In the genomic region with DNA sequence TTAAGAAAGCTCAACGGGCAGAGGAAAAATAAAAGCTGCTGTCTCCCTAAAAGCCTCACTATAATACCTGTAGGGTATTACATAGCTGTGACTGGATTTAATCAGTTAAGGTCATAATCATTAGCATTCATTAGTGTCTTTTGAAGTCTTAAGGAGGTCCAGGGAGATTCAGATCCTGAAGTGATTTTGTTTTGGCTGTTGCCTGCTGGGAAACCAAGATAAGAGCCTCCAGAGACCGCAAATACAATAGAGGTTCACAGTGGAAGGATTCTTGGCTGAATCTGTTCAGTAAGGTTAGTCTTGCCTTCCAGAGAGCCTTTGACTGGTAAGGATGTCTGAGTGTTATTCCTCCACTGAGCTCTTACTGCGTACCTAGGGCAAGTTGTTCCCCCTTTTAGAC, we compare ENCODE assay signal across 18 cellular contexts. TPM values are rescaled to one million over a fixed set of nuclear protein-coding genes. Genes with fewer than 3 reads are reported as not detected.
A peak's percentile ranks its signal among the peaks of the same experiment; 100 is the strongest.
DNase-seq lines count a peak whose midpoint lies in the region; ATAC-seq, FAIRE-seq and TF ChIP-seq lines count a peak whose summit lies in the region.
"Had no signal": no experiment of that assay in that cellular context is flagged by ENCODE, and none has a peak within 500 bp of the region (broad histone marks: within the 10 kb centered on the region; RNA-seq: fewer than 3 reads in every experiment).

No MANE protein-coding gene starts in this region.

- peaks cover 30% of the 10 kb centered on the region for H3K4me1 ChIP-seq in HepG2 (ENCODE audit: insufficient read depth, low read length)
- H3K4me1 ChIP-seq in right lobe of liver = no peaks in the 10 kb centered on the region
- peaks cover 6% of the 10 kb centered on the region for H3K4me1 ChIP-seq in GM12878 (ENCODE audit: control insufficient read depth, insufficient read depth, low read length)
- H3K4me1 ChIP-seq in mesendoderm (ENCODE audit: control insufficient read depth, low read depth, low read length) = peaks cover 10% of the 10 kb centered on the region
- no peaks in the 10 kb centered on the region for H3K4me1 ChIP-seq in testis

- BruUV-seq in HepG2 (replicated peaks; lab: Mats Ljungman, UMichigan) (no TSS peak), GM12878 (replicated peaks; lab: Mats Ljungman, UMichigan) (no TSS peak)

- no peaks in the 10 kb centered on the region for H3K4me1 Mint-ChIP-seq in immature natural killer cell

- ATAC-seq in HepG2 = no peak
- no peak for ATAC-seq in right lobe of liver
- no peak for ATAC-seq in GM12878
- no peak for ATAC-seq in GM21737 (IDR thresholded peaks at IDR 0.05; ENCODE audit: unreplicated experiment)
- ATAC-seq: CD8-positive, alpha-beta T cell had no signal

- H3K27me3 ChIP-seq in HepG2 (ENCODE audit: control insufficient read depth in 1 of 2, insufficient read depth in 2 of 2, low read length in 2 of 2) = no peaks in the 10 kb centered on the region
- H3K27me3 ChIP-seq in right lobe of liver = no peaks in the 10 kb centered on the region
- H3K27me3 ChIP-seq in GM12878 (replicated peaks in 1 of 2; ENCODE audit: control insufficient read depth in 2 of 2, insufficient read depth in 2 of 2, low read length in 1 of 2) = no peaks in the 10 kb centered on the region; a peak in 1 of 4 replicates
- no peaks in the 10 kb centered on the region for H3K27me3 ChIP-seq in mesendoderm (ENCODE audit: insufficient read depth, low read length, poor library complexity)
- no peaks in the 10 kb centered on the region for H3K27me3 ChIP-seq in testis

- no peak overlapping the region for H3K4ac ChIP-seq in mesendoderm (ENCODE audit: low read depth, low read length)

- H3K4me3 ChIP-seq in HepG2 (replicated peaks in 1 of 3; ENCODE audit: insufficient read depth in 1 of 3, low read depth in 2 of 3, low read length in 3 of 3) = no peak overlapping the region
- no peak overlapping the region for H3K4me3 ChIP-seq in right lobe of liver
- H3K4me3 ChIP-seq in GM12878 = no peak overlapping the region
- H3K4me3 ChIP-seq in mesendoderm (ENCODE audit: low read length) = no peak overlapping the region
- H3K4me3 ChIP-seq in testis = no peak overlapping the region

- CTCF ChIA-PET in HepG2 (lab: Yijun Ruan, JAX; ENCODE audit: low intra/inter-chr PET ratio, low total read pairs) = no interaction called here
- CTCF ChIA-PET in GM12878 (lab: Yijun Ruan, JAX) = interaction anchor here (0.6 to 1.5 kb wide), 3 partner anchors 18 to 664 kb away, joined by 3 read pairs; no protein-coding TSS in a partner anchor

- TF ChIP-seq RAD21 in HepG2 (CRISPR knock-in tag; IDR thresholded peaks at IDR 0.05) = no peak
- TF ChIP-seq RAD21 in GM12878 (IDR thresholded peaks at IDR 0.05; ENCODE audit: insufficient read depth, low read depth, low read length) = no peak

- no peak for TF ChIP-seq POLR2A in HepG2 (IDR thresholded peaks at IDR 0.05; ENCODE audit: insufficient read depth in 1 of 2, low read depth in 2 of 2, low read length in 2 of 2)
- TF ChIP-seq POLR2A in right lobe of liver (IDR thresholded peaks at IDR 0.05) = no peak
- TF ChIP-seq POLR2A in GM12878 (IDR thresholded peaks at IDR 0.05; ENCODE audit: low read depth, low read length) = no peak
- no peak for TF ChIP-seq POLR2A in testis (IDR thresholded peaks at IDR 0.05)

- no peak overlapping the region for H4K5ac ChIP-seq in mesendoderm (ENCODE audit: low read length)

- no peak for DNase-seq in HepG2 (ENCODE audit: low spot score)
- no peak for DNase-seq in right lobe of liver
- no peak for DNase-seq in GM12878 (ENCODE audit: low read depth, low spot score)
- peak; percentile 91 for DNase-seq in mesendoderm
- no peak for DNase-seq in immature natural killer cell
- no peak for DNase-seq in GM13976 (ENCODE audit: low spot score)
- DNase-seq in testis = no peak
- DNase-seq: 8988T; CD8-positive, alpha-beta T cell; KBM-7; MV-4-11; NCI-H2029; NCI-H510A treated with DMSO at 0.1 percent for 48 hours; Right ventricle myocardium superior had no signal

- no peak overlapping the region for H3K18ac ChIP-seq in mesendoderm (ENCODE audit: low read length)

- H3K79me2 ChIP-seq in HepG2 (ENCODE audit: insufficient read depth, low read length) (no peaks in the 10 kb centered on the region), GM12878 (ENCODE audit: control insufficient read depth, insufficient read depth, low read length) (no peaks in the 10 kb centered on the region), mesendoderm (ENCODE audit: control insufficient read depth, insufficient read depth, low read length) (no peaks in the 10 kb centered on the region)

- no peak overlapping the region for H2AK5ac ChIP-seq in mesendoderm (ENCODE audit: low read length)

- no peak overlapping the region for H2BK15ac ChIP-seq in mesendoderm (replicated peaks; ENCODE audit: low read depth)

- H3K9ac ChIP-seq in HepG2 (ENCODE audit: insufficient read depth, low read depth, low read length) = no peak overlapping the region
- no peak overlapping the region for H3K9ac ChIP-seq in GM12878 (ENCODE audit: control insufficient read depth, insufficient read depth, low read length)
- no peak overlapping the region for H3K9ac ChIP-seq in mesendoderm (ENCODE audit: low read length)

- peaks cover 2 to 8% (median 3%) of the 10 kb centered on the region in 3 donors for H3K27me3 Mint-ChIP-seq in immature natural killer cell (ENCODE audit: low read depth in 3 of 3)

- no peak overlapping the region for H3K27ac Mint-ChIP-seq in immature natural killer cell
- H3K27ac Mint-ChIP-seq: CD8-positive, alpha-beta T cell had no signal

- WGBS in HepG2 (ENCODE audit: low lambda C conversion rate) = 96% methylated on average over 3 of the region's 3 CpGs
- WGBS in right lobe of liver (ENCODE audit: insufficient coverage, low coverage, low lambda C conversion rate, missing lambda C conversion rate) = 46% methylated on average over 3 of the region's 3 CpGs
- 19% methylated on average over 3 of the region's 3 CpGs for WGBS in GM12878 (ENCODE audit: insufficient coverage, insufficient replicate concordance, low lambda C conversion rate, missing lambda C conversion rate)
- WGBS in mesendoderm (ENCODE audit: extremely low coverage, insufficient coverage, low lambda C conversion rate) = no CpG with 5 or more reads among the region's 3 CpGs
- WGBS in testis, 2 donors = 61 to 68% methylated on average over 3 of the region's 3 CpGs

- no peak overlapping the region for H3K27ac ChIP-seq in HepG2 (ENCODE audit: extremely low read length, insufficient read depth, low read length)
- H3K27ac ChIP-seq in right lobe of liver = no peak overlapping the region
- no peak overlapping the region for H3K27ac ChIP-seq in GM12878 (ENCODE audit: control insufficient read depth, insufficient read depth)
- H3K27ac ChIP-seq in mesendoderm (ENCODE audit: low read depth, low read length) = no peak overlapping the region
- no peak overlapping the region for H3K27ac ChIP-seq in testis

- POLR2A ChIA-PET in HepG2 (lab: Yijun Ruan, JAX) (no interaction called here), GM12878 (lab: Charles Lee) (no interaction called here)

- no peak overlapping the region for H2BK5ac ChIP-seq in mesendoderm (ENCODE audit: low read length)

- H3K4me2 ChIP-seq in HepG2 (ENCODE audit: low read depth, low read length) = peak overlapping the region; percentile 11; the same call in 1 of the 2 replicates
- peak overlapping the region; percentile 56 for H3K4me2 ChIP-seq in GM12878 (ENCODE audit: control insufficient read depth, insufficient read depth)
- H3K4me2 ChIP-seq in mesendoderm (ENCODE audit: low read length) = no peak overlapping the region

- H3K23ac ChIP-seq in mesendoderm (ENCODE audit: low read length) = no peak overlapping the region

- H2AFZ ChIP-seq in HepG2 (ENCODE audit: low read length) (no peak overlapping the region), GM12878 (ENCODE audit: control insufficient read depth, low read depth, low read length) (peak overlapping the region; percentile 46)

- no peaks in the 10 kb centered on the region for H3K36me3 ChIP-seq in HepG2 (replicated peaks in 1 of 2; ENCODE audit: control insufficient read depth in 1 of 2, insufficient read depth in 2 of 2, low read length in 2 of 2)
- H3K36me3 ChIP-seq in right lobe of liver = no peaks in the 10 kb centered on the region
- H3K36me3 ChIP-seq in GM12878 (ENCODE audit: control insufficient read depth in 2 of 2, insufficient read depth in 2 of 2, low read length in 1 of 2) = no peaks in the 10 kb centered on the region
- no peaks in the 10 kb centered on the region for H3K36me3 ChIP-seq in mesendoderm (ENCODE audit: control insufficient read depth, insufficient read depth, low read length)
- H3K36me3 ChIP-seq in testis (ENCODE audit: low read depth, missing control alignments) = no peaks in the 10 kb centered on the region

- no peak overlapping the region for H4K8ac ChIP-seq in mesendoderm (ENCODE audit: low read depth, low read length)

- H3K36me3 Mint-ChIP-seq in immature natural killer cell = no peaks in the 10 kb centered on the region
- H3K36me3 Mint-ChIP-seq: CD8-positive, alpha-beta T cell had no signal

- RAD21 ChIA-PET in GM12878 (lab: Charles Lee; ENCODE audit: unreplicated experiment) = no interaction called here

- intact Hi-C loops in HepG2 (cut with micrococcal nuclease; ENCODE audit: unreplicated experiment) (no loop called here), right lobe of liver (cut with DNase I) (no loop called here), GM12878 (cut with micrococcal nuclease; ENCODE audit: unreplicated experiment) (no loop called here), testis (cut with DNase I; ENCODE audit: low total_unique reads) (no loop called here)

- H3K9me3 ChIP-seq in HepG2 (ENCODE audit: low read length) (no peaks in the 10 kb centered on the region), right lobe of liver (no peaks in the 10 kb centered on the region), GM12878 (replicated peaks; ENCODE audit: control insufficient read depth, insufficient read depth, low read length) (no peaks in the 10 kb centered on the region), testis (no peaks in the 10 kb centered on the region)

- no peak for TF ChIP-seq CTCF in HepG2 (CRISPR knock-in tag; IDR thresholded peaks at IDR 0.05)
- no peak for TF ChIP-seq CTCF in right lobe of liver (IDR thresholded peaks at IDR 0.05)
- no peak for TF ChIP-seq CTCF in GM12878 (IDR thresholded peaks at IDR 0.05 in 2 of 3, conservative IDR thresholded peaks at IDR 0.05 in 1 of 3; ENCODE audit: control insufficient read depth in 2 of 3, extremely low read depth in 1 of 3, insufficient read depth in 1 of 3, low read depth in 3 of 3, low read length in 3 of 3)
- TF ChIP-seq CTCF in GM13976 (IDR thresholded peaks at IDR 0.05; ENCODE audit: borderline replicate concordance, control extremely low read depth, extremely low read depth, insufficient read depth, missing control alignments) = no peak
- no peak for TF ChIP-seq CTCF in testis (IDR thresholded peaks at IDR 0.05)

- SMC1A ChIA-PET in GM12878 (lab: Charles Lee; ENCODE audit: uncharacterized antibody, unreplicated experiment) = no interaction called here

- no peaks in the 10 kb centered on the region for H4K20me1 ChIP-seq in HepG2 (ENCODE audit: insufficient read depth, low read length)
- no peaks in the 10 kb centered on the region for H4K20me1 ChIP-seq in GM12878 (ENCODE audit: control insufficient read depth, insufficient read depth)

- H2BK120ac ChIP-seq in mesendoderm (ENCODE audit: low read depth, low read length) = no peak overlapping the region

- no peaks in the 10 kb centered on the region for H3K79me1 ChIP-seq in mesendoderm (ENCODE audit: low read length)

- no peak for FAIRE-seq in HepG2 (lab: Jason Lieb, UNC)
- no peak for FAIRE-seq in GM12878 (lab: Jason Lieb, UNC)
- FAIRE-seq: GM18507, H1, RCC 7860 had no signal

- no peak overlapping the region for H3K56ac ChIP-seq in mesendoderm (ENCODE audit: low read length)

- in situ Hi-C loops in HepG2 (cut with HindIII; ENCODE audit: extremely low pct_ligation_motif_present, low pct_unique_long_range_greater_than_20kb) = no loop called here
- in situ Hi-C loops in GM12878 (cut with MboI) = no loop called here
- in situ Hi-C loops in GM13976 (cut with MboI; ENCODE audit: low sequenced_read_pairs, unreplicated experiment) = no loop called here

- no peak overlapping the region for H3K4me3 Mint-ChIP-seq in immature natural killer cell
- H3K4me3 Mint-ChIP-seq: CD8-positive, alpha-beta T cell had no signal

- no peak for TF ChIP-seq EP300 in HepG2 (IDR thresholded peaks at IDR 0.05; ENCODE audit: low read depth in 2 of 2, low read length in 2 of 2)
- TF ChIP-seq EP300 in HepG2 (CRISPR knock-in tag; IDR thresholded peaks at IDR 0.05; ENCODE audit: borderline replicate concordance) = no peak
- TF ChIP-seq EP300 in GM12878 (IDR thresholded peaks at IDR 0.05; ENCODE audit: borderline replicate concordance in 1 of 2, control insufficient read depth in 1 of 2, low read depth in 2 of 2, low read length in 2 of 2) = no peak

- no peaks in the 10 kb centered on the region for H3K9me3 Mint-ChIP-seq in immature natural killer cell
- H3K9me3 Mint-ChIP-seq: CD8-positive, alpha-beta T cell had no signal

RNA-seq across cellular contexts. Expression of gene TNFRSF19, which starts 54.0 kb away (rescaled TPM):
- total RNA-seq in HepG2 (2016; rRNA removed; fragmentation: Illumina TruSeq; extraction: Trizol) = 47.7 and 77.7 TPM in 2 replicates
- 7.7 and 8.2 TPM in 2 replicates for total RNA-seq in HepG2 (2016; cell fraction: cytosol; rRNA removed; fragmentation: Illumina TruSeq; extraction: Trizol; ENCODE audit: low read depth)
- total RNA-seq in HepG2 (2016; cell fraction: insoluble cytoplasmic fraction; rRNA removed; fragmentation: Illumina TruSeq; extraction: Trizol) = 48.1 and 76.8 TPM in 2 replicates
- total RNA-seq in HepG2 (2016; cell fraction: membrane; rRNA removed; fragmentation: Illumina TruSeq; extraction: Trizol) = 25.2 and 27.9 TPM in 2 replicates
- 84.2 and 94.2 TPM in 2 replicates for total RNA-seq in HepG2 (2016; cell fraction: nucleus; rRNA removed; fragmentation: Illumina TruSeq; extraction: Trizol)
- polyA plus RNA-seq in HepG2 (2011; rRNA removed) = 38.9 and 75.3 TPM in 2 replicates
- 37.4 and 45.8 TPM in 2 replicates for polyA plus RNA-seq in HepG2 (2011; cell fraction: cytosol; rRNA removed)
- 30.8 and 50.6 TPM in 2 replicates for polyA plus RNA-seq in HepG2 (2011; cell fraction: nucleus; rRNA removed)
- 25.9 and 27.9 TPM in 2 replicates for polyA plus RNA-seq in HepG2 (2012)
- polyA plus RNA-seq in HepG2 (2016; cell fraction: cytosol; fragmentation: Illumina TruSeq; extraction: Trizol; ENCODE audit: low read depth) = 2.9 TPM in 2 replicates
- 35.7 and 36.2 TPM in 2 replicates for polyA plus RNA-seq in HepG2 (2016; cell fraction: insoluble cytoplasmic fraction; fragmentation: Illumina TruSeq; extraction: Trizol; ENCODE audit: low read depth)
- 9.9 and 10.1 TPM in 2 replicates for polyA plus RNA-seq in HepG2 (2016; cell fraction: membrane; fragmentation: Illumina TruSeq; extraction: Trizol; ENCODE audit: low read depth)
- polyA plus RNA-seq in HepG2 (2016; cell fraction: nucleus; fragmentation: Illumina TruSeq; extraction: Trizol; ENCODE audit: insufficient read depth, low read depth) = 95.3 and 95.9 TPM in 2 replicates
- 0.05 and 162 TPM in 2 replicates for polyA minus RNA-seq in HepG2 (2011; rRNA and poly(A)+ RNA removed; ENCODE audit: low replicate concordance)
- polyA minus RNA-seq in HepG2 (2011; cell fraction: cytosol; rRNA and poly(A)+ RNA removed) = 40.8 and 64.9 TPM in 2 replicates
- polyA minus RNA-seq in HepG2 (2011; cell fraction: nucleus; rRNA and poly(A)+ RNA removed) = 47.0 and 73.8 TPM in 2 replicates
- total RNA-seq in right lobe of liver = under 1 TPM in 5 of 6 experiments, not detected in 1; 0.06 to 0.37 (median 0.29) TPM
- total RNA-seq in GM12878 (2013; cell fraction: nucleolus; rRNA removed) = 34.1 and 37.8 TPM in 2 replicates
- 29.8 and 35.1 TPM in 2 replicates for total RNA-seq in GM12878 (2014; rRNA removed)
- total RNA-seq in GM12878 (2014; rRNA removed; fragmentation: Illumina TruSeq; extraction: Trizol) = 34.3 and 34.4 TPM in 2 replicates
- total RNA-seq in GM12878 (2021) = 40.5 and 41.4 TPM in 2 replicates
- polyA plus RNA-seq in GM12878 (2011; ENCODE audit: low read depth) = 26.7 TPM
- polyA plus RNA-seq in GM12878 (2011; rRNA removed) = 26.3 and 37.7 TPM in 2 replicates
- 17.5 and 18.5 TPM in 2 replicates for polyA plus RNA-seq in GM12878 (2011; cell fraction: cytosol; rRNA removed)
- polyA plus RNA-seq in GM12878 (2011; cell fraction: nucleus; rRNA removed) = 24.6 and 30.7 TPM in 2 replicates
- polyA plus RNA-seq in GM12878 (2012) = 30.9 and 49.8 TPM in 2 replicates
- 43.3 and 52.1 TPM in 2 replicates for polyA plus RNA-seq in GM12878 (2014; fragmentation: Illumina TruSeq; extraction: Trizol)
- polyA plus RNA-seq in GM12878 (2014; fragmentation: Nextera tagmentation; extraction: Ambion mirVana) = 10 to 100 TPM; 16.4 to 17.4 TPM
- 32.5 and 36.4 TPM in 2 replicates for polyA plus RNA-seq in GM12878 (2014; rRNA removed)
- polyA plus RNA-seq in GM12878 (2016; fragmentation: Nextera tagmentation; extraction: Ambion mirVana) = 10 to 100 TPM; 44.1 to 46.2 TPM
- polyA minus RNA-seq in GM12878 (2011; rRNA and poly(A)+ RNA removed) = 25.6 and 35.8 TPM in 2 replicates
- 8.7 and 9.7 TPM in 2 replicates for polyA minus RNA-seq in GM12878 (2011; cell fraction: cytosol; rRNA and poly(A)+ RNA removed)
- 14.4 and 16.5 TPM in 2 replicates for polyA minus RNA-seq in GM12878 (2011; cell fraction: nucleus; rRNA and poly(A)+ RNA removed)
- 1.5 TPM for polyA plus RNA-seq in mesendoderm (2013, experiment 1 of 2)
- polyA plus RNA-seq in mesendoderm (2013, experiment 2 of 2) = 1.5 TPM
- under 1 TPM in 2 of 3 donors, not detected in 1; 0.19 to 0.27 TPM for polyA plus RNA-seq in immature natural killer cell
- total RNA-seq in testis = 1 to 10 TPM; 6.2 to 8.4 TPM
- polyA plus RNA-seq in testis (ENCODE audit: insufficient read depth, low read depth, low replicate concordance) = 5.7 TPM
- total RNA-seq: CD8-positive, alpha-beta T cell had no signal

Comparison
In these comparisons a context has a peak if more than half of its experiments do, and no peak if none do; other contexts are left out.
1. RNA of gene TNFRSF19, which starts 54.0 kb away (total RNA-seq): 7.7 to 94.2 TPM in HepG2, 29.8 to 41.4 TPM in GM12878 and 6.2 to 8.4 TPM in testis; 0.06 to 0.37 TPM in right lobe of liver; every median in the first group is over 4 times any median in the second.